In genomic region chr6:116291701-116292396, GRCh38 we compare ENCODE assay signal across 1 cellular context.
TF ChIP-seq lines count a peak whose summit lies in the region.

No MANE protein-coding gene starts in this region.

TF ChIP-seq in GM12878, 131 proteins besides CTCF, POLR2A, EP300 and RAD21:
- TF ChIP-seq SIX5 (IDR thresholded peaks at IDR 0.05; ENCODE audit: low read depth, low read length, severe bottlenecking) (no peak), MEF2A (IDR thresholded peaks at IDR 0.05; ENCODE audit: insufficient read depth, low read depth, low read length) (0 out of 2 replicates have a peak, but pooled peaks have one; percentile 15)
